In genomic region chr2:120278901-120279300, GRCh38 we compare ENCODE assay signal across 21 cellular contexts.
"Had no signal": no experiment of that assay in that cellular context is flagged by ENCODE, and none has a peak within 500 bp of the region (broad histone marks: within the 10 kb centered on the region; RNA-seq: fewer than 3 reads in every experiment).

No MANE protein-coding gene starts in this region.

- H3K27me3 Mint-ChIP-seq: activated naive CD8-positive, alpha-beta T cell; T-cell had no signal

- H3K27ac ChIP-seq: adrenal gland, esophagus squamous epithelium, gastrocnemius medialis, sigmoid colon, thyroid gland had no signal

- H3K4me2 ChIP-seq: smooth muscle cell had no signal

- H3K9me3 ChIP-seq: adrenal gland, esophagus squamous epithelium, gastrocnemius medialis, heart right ventricle, sigmoid colon, thyroid gland had no signal

- H3K27ac Mint-ChIP-seq: activated naive CD8-positive, alpha-beta T cell; activated T-helper 2 cell treated with anti-CD3 and anti-CD28 coated beads, Interferon-gamma antibody, Interleukin-2, Interleukin-4, amounts not matched to agents 10 μg/mL and 5 μg/mL and 100 μg/mL, durations not matched to agents 14 hours and 24 hours and 36 hours; mesothelial cell of epicardium; natural killer cell; T-cell; T-helper 2 cell treated with Interferon-gamma antibody and Interleukin-4, amounts not matched to agents 5 μg/mL and 100 μg/mL, for 36 hours had no signal

- H3K4me3 ChIP-seq: adrenal gland, esophagus squamous epithelium, gastrocnemius medialis, heart right ventricle, sigmoid colon, smooth muscle cell, thyroid gland had no signal

- FAIRE-seq: astrocyte, colon, kidney had no signal

- DNase-seq: activated naive CD4-positive, alpha-beta T cell; activated T-cell treated with anti-CD3 and anti-CD28 coated beads, Interleukin-2, amount 50 U/mL, for 1 hour; adrenal gland; central memory CD4-positive, alpha-beta T cell; esophagus squamous epithelium; gastrocnemius medialis; heart right ventricle; kidney; natural killer cell; sigmoid colon; stimulated activated CD4-positive, alpha-beta T cell treated with anti-CD3 and anti-CD28 coated beads, Interleukin-2, amount 100 ng/mL, for 48 hours; stimulated activated naive CD4-positive, alpha-beta T cell; T-cell; thyroid gland had no signal

- H3K4me1 ChIP-seq: adrenal gland, gastrocnemius medialis, sigmoid colon, thyroid gland had no signal

- H3K9me3 Mint-ChIP-seq: natural killer cell had no signal

- H3K36me3 Mint-ChIP-seq: natural killer cell had no signal

- H3K27me3 ChIP-seq: adrenal gland, esophagus squamous epithelium, gastrocnemius medialis, heart right ventricle, sigmoid colon, thyroid gland had no signal

- H3K4me3 Mint-ChIP-seq: activated naive CD8-positive, alpha-beta T cell; mesothelial cell of epicardium; natural killer cell; T-cell; T-helper 2 cell treated with Interferon-gamma antibody and Interleukin-4, amounts not matched to agents 5 μg/mL and 100 μg/mL, for 36 hours had no signal
